Comparison of ENCODE assay signal across 8 cellular contexts in genomic region chr17:43003542-43004172, GRCh38. TPM values are rescaled to one million over a fixed set of nuclear protein-coding genes. Genes with fewer than 3 reads are reported as not detected.
DNase-seq lines count a peak whose midpoint lies in the region; TF ChIP-seq lines count a peak whose summit lies in the region.
"Had no signal": no experiment of that assay in that cellular context is flagged by ENCODE, and none has a peak within 500 bp of the region (broad histone marks: within the 10 kb centered on the region; RNA-seq: fewer than 3 reads in every experiment).

No MANE protein-coding gene starts in this region.

- in situ Hi-C loops in astrocyte of the spinal cord (cut with HindIII; ENCODE audit: low sequenced_read_pairs), result no loop called here

- no peak for TF ChIP-seq CTCF in KMS-11 (conservative IDR thresholded peaks at IDR 0.05; ENCODE audit: low read depth, low read length)
- TF ChIP-seq CTCF in astrocyte of the spinal cord (IDR thresholded peaks at IDR 0.05; ENCODE audit: low read depth, low read length), result no peak
- no peak for TF ChIP-seq CTCF in neutrophil (IDR thresholded peaks at IDR 0.05)

- peaks cover 21% of the 10 kb centered on the region for H3K79me2 ChIP-seq in KMS-11 (ENCODE audit: insufficient read depth, low read depth)

- no peaks in the 10 kb centered on the region for H3K27me3 ChIP-seq in KMS-11 (ENCODE audit: insufficient read depth, low read depth)
- H3K27me3 ChIP-seq in neutrophil, result no peaks in the 10 kb centered on the region

- peaks cover 22% of the 10 kb centered on the region for H3K4me1 ChIP-seq in KMS-11 (ENCODE audit: low read depth, poor library complexity, severe bottlenecking)
- H3K4me1 ChIP-seq in neutrophil (ENCODE audit: control insufficient read depth in 1 of 2, insufficient read depth in 1 of 2, low read depth in 1 of 2, low read length in 1 of 2), result peaks cover 64% of the 10 kb centered on the region in 2 experiments
- H3K4me1 ChIP-seq: prostate gland had no signal

- H3K4me3 ChIP-seq in KMS-11 (IDR thresholded peaks at IDR 0.05; ENCODE audit: insufficient read depth, low read depth, low read length) (no peak overlapping the region), astrocyte of the spinal cord (ENCODE audit: low read depth, low read length) (no peak overlapping the region), neutrophil (ENCODE audit: low read depth in 1 of 2, low read length in 1 of 2) (no peak overlapping the region)
- H3K4me3 ChIP-seq: prostate gland had no signal

- H3K4me2 ChIP-seq in KMS-11, result no peak overlapping the region

- no peak overlapping the region for H3K9ac ChIP-seq in KMS-11

- H2AFZ ChIP-seq in KMS-11 (ENCODE audit: low read depth), result no peak overlapping the region

- DNase-seq in EH (ENCODE audit: low read depth), result peak; percentile 58
- DNase-seq in astrocyte of the spinal cord (ENCODE audit: low read depth, low spot score), result peak; percentile 30
- no peak for DNase-seq in Ammon's horn (ENCODE audit: low spot score)
- DNase-seq in mesenteric fat pad (ENCODE audit: low spot score), result no peak
- DNase-seq in stimulated activated CD4-positive, alpha-beta T cell treated with anti-CD3 and anti-CD28 coated beads, Interleukin-2, amount 100 ng/mL, for 24 hours, result no peak

- H3K27ac ChIP-seq in KMS-11 (peak overlapping the region; percentile 9; the same call in 1 of the 2 replicates), neutrophil (peak overlapping the region; percentile 57)
- H3K27ac ChIP-seq: prostate gland had no signal

- H3K36me3 ChIP-seq in KMS-11 (ENCODE audit: insufficient read depth) (peaks cover 9% of the 10 kb centered on the region; the same call in 1 of the 2 replicates), neutrophil (peaks cover 6% of the 10 kb centered on the region)

- 0 out of 2 replicates have a peak, but pooled peaks cover 2% of the 10 kb centered on the region for H4K20me1 ChIP-seq in KMS-11 (ENCODE audit: insufficient read depth)

- H3K9me3 ChIP-seq in neutrophil, result no peaks in the 10 kb centered on the region
- H3K9me3 ChIP-seq: prostate gland had no signal

RNA-seq across cellular contexts. Expression of gene IFI35, which starts 2.9 kb away (rescaled TPM):
- total RNA-seq in mesenteric fat pad, result 33.5 TPM

RNA-seq across cellular contexts. Expression of gene RPL27, which starts 5.4 kb away (rescaled TPM):
- total RNA-seq in mesenteric fat pad, result 838 TPM

RNA-seq across cellular contexts. Expression of gene VAT1, which starts 18.5 kb away (rescaled TPM):
- total RNA-seq in mesenteric fat pad, result 315 TPM

RNA-seq across cellular contexts. Expression of gene RND2, which starts 21.4 kb away (rescaled TPM):
- 0.45 TPM for total RNA-seq in mesenteric fat pad

RNA-seq across cellular contexts. Expression of gene RUNDC1, which starts 23.3 kb away (rescaled TPM):
- total RNA-seq in mesenteric fat pad, result 10.6 TPM

Comparison
In these comparisons a context has a peak if more than half of its experiments do, and no peak if none do; other contexts are left out.
1. DNase-seq: peak in EH (single experiment) and astrocyte of the spinal cord (single experiment); none in Ammon's horn (single experiment), mesenteric fat pad (single experiment) and stimulated activated CD4-positive, alpha-beta T cell treated with anti-CD3 and anti-CD28 coated beads, Interleukin-2, amount 100 ng/mL, for 24 hours (0 of 2).